Comparison of ENCODE assay signal across 15 cellular contexts in genomic region chr6:3617192-3617631, GRCh38.
"Had no signal": no experiment of that assay in that cellular context is flagged by ENCODE, and none has a peak within 500 bp of the region (broad histone marks: within the 10 kb centered on the region; RNA-seq: fewer than 3 reads in every experiment).

No MANE protein-coding gene starts in this region.

- H3K9me3 Mint-ChIP-seq: activated naive CD4-positive, alpha-beta T cell treated with anti-CD3 and anti-CD28 coated beads, Interleukin-2, amount 10 ng/mL, durations not matched to agents 7 days and 5 days; activated T-helper 2 cell treated with anti-CD3 and anti-CD28 coated beads, Interferon-gamma antibody, Interleukin-2, Interleukin-4, amounts not matched to agents 10 μg/mL and 5 μg/mL and 100 μg/mL, durations not matched to agents 14 hours and 24 hours and 36 hours had no signal

- H3K36me3 Mint-ChIP-seq: activated naive CD4-positive, alpha-beta T cell treated with anti-CD3 and anti-CD28 coated beads, Interleukin-2, amount 10 ng/mL, durations not matched to agents 7 days and 5 days had no signal

- H3K9me3 ChIP-seq: gastroesophageal sphincter, heart right ventricle, ovary, spleen had no signal

- H3K4me1 ChIP-seq: heart right ventricle, spleen had no signal

- ATAC-seq: activated CD4-positive, CD25-positive, alpha-beta regulatory T cell treated with anti-CD3 and anti-CD28 coated beads, Interleukin-2, amount 50 U/mL, for 24 hours; gastroesophageal sphincter; heart right ventricle; sciatic nerve had no signal

- H3K27ac ChIP-seq: gastroesophageal sphincter, heart right ventricle, ovary, spleen had no signal

- H3K27ac Mint-ChIP-seq: activated naive CD4-positive, alpha-beta T cell treated with anti-CD3 and anti-CD28 coated beads, Interleukin-2, amount 10 ng/mL, durations not matched to agents 7 days and 5 days; activated T-helper 2 cell treated with anti-CD3 and anti-CD28 coated beads, Interferon-gamma antibody, Interleukin-2, Interleukin-4, amounts not matched to agents 10 μg/mL and 5 μg/mL and 100 μg/mL, durations not matched to agents 14 hours and 24 hours and 36 hours had no signal

- H3K27me3 ChIP-seq: dorsolateral prefrontal cortex, gastroesophageal sphincter, ovary had no signal

- H3K4me3 Mint-ChIP-seq: activated naive CD4-positive, alpha-beta T cell treated with anti-CD3 and anti-CD28 coated beads, Interleukin-2, amount 10 ng/mL, durations not matched to agents 7 days and 5 days had no signal

- H3K4me3 ChIP-seq: dorsolateral prefrontal cortex, gastroesophageal sphincter, heart right ventricle, ovary, spleen had no signal

- H3K4me1 Mint-ChIP-seq: activated naive CD4-positive, alpha-beta T cell treated with anti-CD3 and anti-CD28 coated beads, Interleukin-2, amount 10 ng/mL, durations not matched to agents 7 days and 5 days had no signal

- DNase-seq: activated CD4-positive, alpha-beta T cell treated with anti-CD3 and anti-CD28 coated beads, Interleukin-2, amount 50 U/mL, for 1 hour; activated naive CD4-positive, alpha-beta T cell treated with anti-CD3 and anti-CD28 coated beads, Interleukin-2, amount 10 ng/mL, durations not matched to agents 7 days and 5 days; activated T-cell treated with anti-CD3 and anti-CD28 coated beads for 4 hours; dorsolateral prefrontal cortex; erythroblast; heart right ventricle; left colon; midbrain; ovary; T1000 had no signal

- H3K36me3 ChIP-seq: gastroesophageal sphincter, heart right ventricle, ovary, spleen had no signal
